Comparison of ENCODE assay signal across 24 cellular contexts in the genomic region with DNA sequence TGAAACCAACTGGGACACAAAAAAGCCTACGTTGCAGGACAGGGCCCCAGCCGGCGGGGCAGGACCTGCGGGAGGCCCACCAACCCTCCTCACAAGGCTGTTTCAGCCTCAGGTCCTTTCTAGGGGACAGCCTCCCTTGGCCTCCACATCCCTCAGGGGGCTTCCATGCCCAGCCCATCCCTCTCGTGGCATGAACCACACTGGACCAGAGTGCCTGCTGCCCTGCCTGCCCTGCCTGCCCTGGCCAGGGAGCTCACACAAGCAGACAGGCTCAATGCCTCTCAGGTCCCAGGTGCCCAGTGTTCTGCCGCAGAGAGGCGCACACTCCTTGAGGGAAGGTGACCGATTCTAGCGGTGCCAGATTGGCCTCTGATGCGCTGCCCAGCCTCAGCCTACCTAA.
"Had no signal": no experiment of that assay in that cellular context is flagged by ENCODE, and none has a peak within 500 bp of the region (broad histone marks: within the 10 kb centered on the region; RNA-seq: fewer than 3 reads in every experiment).

No MANE protein-coding gene starts in this region.

- H3K36me3 ChIP-seq: brain microvascular endothelial cell, cardiac muscle cell, SJSA1 had no signal

- H3K27me3 ChIP-seq: brain microvascular endothelial cell, cardiac muscle cell, SJSA1 had no signal

- H3K9me3 ChIP-seq: SJSA1 had no signal

- H3K27ac ChIP-seq: brain microvascular endothelial cell, cardiac muscle cell, SJSA1 had no signal

- H3K4me3 ChIP-seq: cardiac muscle cell, SJSA1 had no signal

- DNase-seq: activated CD4-positive, alpha-beta T cell treated with anti-CD3 and anti-CD28 coated beads for 4 hours; activated CD8-positive, alpha-beta memory T cell treated with anti-CD3 and anti-CD28 coated beads, Interleukin-2, amount 50 U/mL, for 4 hours; activated CD8-positive, alpha-beta T cell treated with anti-CD3 and anti-CD28 coated beads for 36 hours; activated gamma-delta T cell treated with Interleukin-2 at 50 U/mL for 16 hours; activated naive CD4-positive, alpha-beta T cell treated with anti-CD3 and anti-CD28 coated beads, Interleukin-2, amount 10 ng/mL, durations not matched to agents 7 days and 5 days; activated naive CD8-positive, alpha-beta T cell treated with anti-CD3 and anti-CD28 coated beads for 36 hours; activated T-cell treated with anti-CD3 and anti-CD28 coated beads, Interleukin-2, amount 50 U/mL, for 72 hours; brain microvascular endothelial cell; Karpas-422; NCI-H1105 treated with DMSO at 0.1 percent for 48 hours; NCI-H146; NCI-H187 treated with DMSO at 0.1 percent for 48 hours; NCI-H345; NCI-H510A; NCI-H82; OCI-M1; RPMI8226; SHP77; SW 1271 had no signal

- ATAC-seq: activated CD4-positive, CD25-positive, alpha-beta regulatory T cell treated with anti-CD3 and anti-CD28 coated beads, Interleukin-2, amount 50 U/mL, for 24 hours; activated CD8-positive, alpha-beta T cell treated with anti-CD3 and anti-CD28 coated beads for 36 hours; activated T-cell treated with anti-CD3 and anti-CD28 coated beads, Interleukin-2, amount 50 U/mL, for 72 hours; Panc1; SK-N-SH treated with all-trans-retinoic acid at 6 μM for 48 hours had no signal

- H3K4me1 ChIP-seq: SJSA1 had no signal
